13 cellular contexts compared by ENCODE assay signal in the genomic region with DNA sequence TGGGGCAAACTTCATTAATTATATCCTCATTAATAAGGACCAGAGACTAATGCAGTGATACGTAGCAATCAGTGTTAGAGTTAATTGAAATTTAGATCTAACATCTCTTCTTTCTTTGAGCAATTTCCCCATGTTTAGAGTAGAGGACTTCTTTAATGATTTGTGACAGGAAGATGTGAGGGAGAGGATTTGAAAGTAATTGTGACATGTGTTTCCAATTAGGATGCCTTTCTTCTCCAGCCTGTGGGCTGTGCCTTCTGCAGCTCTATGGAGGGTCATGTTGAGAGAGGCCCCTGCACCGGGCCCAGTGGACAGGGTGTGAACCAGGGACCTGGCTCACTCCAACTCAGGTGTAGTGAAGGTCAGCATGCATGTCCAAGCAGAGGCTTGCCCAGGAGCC.
"Had no signal": no experiment of that assay in that cellular context is flagged by ENCODE, and none has a peak within 500 bp of the region (broad histone marks: within the 10 kb centered on the region; RNA-seq: fewer than 3 reads in every experiment).

No MANE protein-coding gene starts in this region.

- H3K36me3 ChIP-seq: stomach, thoracic aorta had no signal

- H3K27ac ChIP-seq: skin epidermis, stomach, thoracic aorta had no signal

- H3K36me3 Mint-ChIP-seq: activated naive CD8-positive, alpha-beta T cell had no signal

- H3K4me1 Mint-ChIP-seq: endodermal cell had no signal

- H3K27me3 ChIP-seq: stomach had no signal

- H3K9me3 ChIP-seq: stomach, thoracic aorta had no signal

- H3K4me3 ChIP-seq: skin epidermis, stomach, thoracic aorta had no signal

- H3K4me3 Mint-ChIP-seq: activated naive CD8-positive, alpha-beta T cell; endodermal cell; T-helper 1 cell treated with Interleukin-12 subunit alpha and Interleukin-12 subunit beta and Interleukin-4 antibody, amounts not matched to agents 30 μg/mL and 1 μg/mL, for 36 hours had no signal

- DNase-seq: activated CD4-positive, alpha-beta T cell treated with anti-CD3 and anti-CD28 coated beads, Interleukin-2, amount 50 U/mL, for 1 hour; activated CD4-positive, CD25-positive, alpha-beta regulatory T cell; activated effector memory CD4-positive, alpha-beta T cell treated with anti-CD3 and anti-CD28 coated beads, Interleukin-2, amount 50 U/mL, for 16 hours; activated T-cell treated with anti-CD3 and anti-CD28 coated beads, Interleukin-2, amount 50 U/mL, for 1 hour; endodermal cell; hypothalamus; kidney glomerular epithelial cell; stimulated activated CD4-positive, alpha-beta T cell treated with anti-CD3 and anti-CD28 coated beads, Interleukin-4, amount 100 ng/mL, for 4 hours; stomach had no signal

- H3K27ac Mint-ChIP-seq: activated naive CD8-positive, alpha-beta T cell; endodermal cell; T-helper 1 cell treated with Interleukin-12 subunit alpha and Interleukin-12 subunit beta and Interleukin-4 antibody, amounts not matched to agents 30 μg/mL and 1 μg/mL, for 36 hours had no signal

- H3K4me1 ChIP-seq: stomach had no signal
